In the genomic region with DNA sequence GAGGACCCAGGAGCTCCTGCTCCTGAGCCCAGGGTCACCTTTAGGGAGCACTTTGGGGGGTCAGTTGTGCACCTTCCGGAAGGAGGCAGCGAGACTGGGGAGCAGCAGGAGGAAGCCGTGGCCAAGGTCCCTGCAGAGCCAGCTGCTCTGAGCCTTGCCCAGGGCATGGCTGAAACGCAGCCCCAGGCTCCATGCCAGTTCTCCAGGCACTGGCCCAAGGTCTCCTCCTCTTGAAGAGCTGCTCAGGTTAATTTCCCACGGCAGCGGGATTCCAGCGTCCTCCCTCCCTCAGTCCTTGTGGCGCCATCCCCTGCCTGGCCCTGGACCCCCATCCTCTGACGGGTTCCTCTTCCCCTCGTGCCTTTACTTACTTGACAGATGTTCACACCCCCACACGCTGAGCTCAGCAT, we compare ENCODE assay signal across 39 cellular contexts. TPM values are rescaled to one million over a fixed set of nuclear protein-coding genes. Genes with fewer than 3 reads are reported as not detected.
DNase-seq lines count a peak whose midpoint lies in the region; ATAC-seq and TF ChIP-seq lines count a peak whose summit lies in the region.
"Had no signal": no experiment of that assay in that cellular context is flagged by ENCODE, and none has a peak within 500 bp of the region (broad histone marks: within the 10 kb centered on the region; RNA-seq: fewer than 3 reads in every experiment).

No MANE protein-coding gene starts in this region.

- H3K4me3 ChIP-seq in cardiac muscle cell = no peak overlapping the region
- no peak overlapping the region for H3K4me3 ChIP-seq in left ventricle myocardium inferior
- H3K4me3 ChIP-seq in thyroid gland (replicated peaks in 1 of 3) = no peak overlapping the region
- H3K4me3 ChIP-seq: ascending aorta, GM23338, K562, psoas muscle, suprapubic skin had no signal

- intact Hi-C loops in left ventricle myocardium inferior (cut with micrococcal nuclease) = no loop called here
- intact Hi-C loops in thyroid gland (cut with DNase I) = no loop called here
- intact Hi-C loops in sciatic nerve (cut with DNase I) = no loop called here

- peaks cover 36% of the 10 kb centered on the region for H3K27me3 Mint-ChIP-seq in stimulated activated naive CD8-positive, alpha-beta T cell treated with anti-CD3 and anti-CD28 coated beads, Interleukin-15, amount 100 ng/mL, for 72 hours
- H3K27me3 Mint-ChIP-seq: CD4-positive, CD25-positive, alpha-beta regulatory T cell had no signal

- H3K9me3 ChIP-seq in cardiac muscle cell (ENCODE audit: low read depth) (no peaks in the 10 kb centered on the region), left ventricle myocardium inferior (replicated peaks) (no peaks in the 10 kb centered on the region), thyroid gland (no peaks in the 10 kb centered on the region)
- H3K9me3 ChIP-seq: ascending aorta, neutrophil, psoas muscle, suprapubic skin had no signal

- H3K4me1 ChIP-seq in cardiac muscle cell (ENCODE audit: low read depth) (peaks cover 29% of the 10 kb centered on the region), left ventricle myocardium inferior (peaks cover 34% of the 10 kb centered on the region), thyroid gland (peaks cover 21 to 35% of the 10 kb centered on the region in 2 donors)
- H3K4me1 ChIP-seq: psoas muscle had no signal

- ATAC-seq in left lobe of liver (peak; percentile 54), sciatic nerve (no peak)
- ATAC-seq in stimulated activated naive CD8-positive, alpha-beta T cell treated with anti-CD3 and anti-CD28 coated beads, Interleukin-15, amount 100 ng/mL, for 72 hours = no peak
- ATAC-seq: GM23338; K562; PC-3; stimulated activated naive B cell treated with anti-CD40 and anti-IgM and Interleukin-4, amounts not matched to agents 10 μg/mL and 1 μg/mL and 100 μg/mL, for 72 hours had no signal

- H3K27me3 ChIP-seq in cardiac muscle cell (peaks cover 4% of the 10 kb centered on the region), left ventricle myocardium inferior (ENCODE audit: low read depth) (peaks cover 35% of the 10 kb centered on the region), thyroid gland (no peaks in the 10 kb centered on the region)
- H3K27me3 ChIP-seq: ascending aorta had no signal

- no peak overlapping the region for H3K4me3 Mint-ChIP-seq in stimulated activated naive CD8-positive, alpha-beta T cell treated with anti-CD3 and anti-CD28 coated beads, Interleukin-15, amount 100 ng/mL, for 72 hours
- H3K4me3 Mint-ChIP-seq: activated CD4-positive, alpha-beta memory T cell treated with anti-CD3 and anti-CD28 coated beads, Interleukin-2, amount 10 ng/mL, durations not matched to agents 7 days and 5 days; activated naive CD8-positive, alpha-beta T cell treated with anti-CD3 and anti-CD28 coated beads, Interleukin-2, amount 10 ng/mL, durations not matched to agents 7 days and 5 days; GM23338; immature natural killer cell; stimulated activated naive B cell treated with anti-CD40 and anti-IgM and Interleukin-4, amounts not matched to agents 10 μg/mL and 1 μg/mL and 100 μg/mL, for 72 hours had no signal

- no peaks in the 10 kb centered on the region for H3K9me3 Mint-ChIP-seq in stimulated activated naive CD8-positive, alpha-beta T cell treated with anti-CD3 and anti-CD28 coated beads, Interleukin-15, amount 100 ng/mL, for 72 hours
- H3K9me3 Mint-ChIP-seq: activated CD4-positive, alpha-beta memory T cell treated with anti-CD3 and anti-CD28 coated beads, Interleukin-2, amount 10 ng/mL, durations not matched to agents 7 days and 5 days; activated naive CD8-positive, alpha-beta T cell treated with anti-CD3 and anti-CD28 coated beads, Interleukin-2, amount 10 ng/mL, durations not matched to agents 7 days and 5 days; activated T-helper 2 cell treated with anti-CD3 and anti-CD28 coated beads, Interferon-gamma antibody, Interleukin-2, Interleukin-4, amounts not matched to agents 10 μg/mL and 5 μg/mL and 100 μg/mL, durations not matched to agents 14 hours and 24 hours and 36 hours; CD4-positive, CD25-positive, alpha-beta regulatory T cell; GM23338; immature natural killer cell; stimulated activated naive B cell treated with anti-CD40 and anti-IgM and Interleukin-4, amounts not matched to agents 10 μg/mL and 1 μg/mL and 100 μg/mL, for 72 hours had no signal

- H3K27ac ChIP-seq in cardiac muscle cell = peak overlapping the region; percentile 84
- no peak overlapping the region for H3K27ac ChIP-seq in left ventricle myocardium inferior (replicated peaks)
- peak overlapping the region; percentile 38 to 80 (median 59) for H3K27ac ChIP-seq in thyroid gland
- H3K27ac ChIP-seq: ascending aorta, epithelial cell of prostate, neutrophil, psoas muscle, suprapubic skin had no signal

- no peak overlapping the region for H3K27ac Mint-ChIP-seq in stimulated activated naive CD8-positive, alpha-beta T cell treated with anti-CD3 and anti-CD28 coated beads, Interleukin-15, amount 100 ng/mL, for 72 hours
- H3K27ac Mint-ChIP-seq: activated CD4-positive, alpha-beta memory T cell treated with anti-CD3 and anti-CD28 coated beads, Interleukin-2, amount 10 ng/mL, durations not matched to agents 7 days and 5 days; activated naive CD8-positive, alpha-beta T cell treated with anti-CD3 and anti-CD28 coated beads, Interleukin-2, amount 10 ng/mL, durations not matched to agents 7 days and 5 days; activated T-helper 2 cell treated with anti-CD3 and anti-CD28 coated beads, Interferon-gamma antibody, Interleukin-2, Interleukin-4, amounts not matched to agents 10 μg/mL and 5 μg/mL and 100 μg/mL, durations not matched to agents 14 hours and 24 hours and 36 hours; CD4-positive, CD25-positive, alpha-beta regulatory T cell; GM23338; immature natural killer cell; stimulated activated naive B cell treated with anti-CD40 and anti-IgM and Interleukin-4, amounts not matched to agents 10 μg/mL and 1 μg/mL and 100 μg/mL, for 72 hours had no signal

- TF ChIP-seq POLR2A in thyroid gland (IDR thresholded peaks at IDR 0.05) = no peak

- TF ChIP-seq CTCF in cardiac muscle cell (IDR thresholded peaks at IDR 0.05; ENCODE audit: low read depth, low read length) (no peak), left ventricle myocardium inferior (IDR thresholded peaks at IDR 0.05; ENCODE audit: borderline replicate concordance) (no peak), thyroid gland (IDR thresholded peaks at IDR 0.05) (no peak)

- H3K36me3 ChIP-seq in cardiac muscle cell = no peaks in the 10 kb centered on the region
- no peaks in the 10 kb centered on the region for H3K36me3 ChIP-seq in left ventricle myocardium inferior
- H3K36me3 ChIP-seq in thyroid gland = no peaks in the 10 kb centered on the region
- H3K36me3 ChIP-seq: ascending aorta, neutrophil, suprapubic skin had no signal

- H3K4me1 Mint-ChIP-seq in stimulated activated naive CD8-positive, alpha-beta T cell treated with anti-CD3 and anti-CD28 coated beads, Interleukin-15, amount 100 ng/mL, for 72 hours = peaks cover 29% of the 10 kb centered on the region

- peak; percentile 2 for DNase-seq in NCI-H1092 treated with DMSO at 0.1 percent for 48 hours (lab: John Stamatoyannopoulos, UW)
- no peak for DNase-seq in NCI-H1092 (lab: John Stamatoyannopoulos, UW)
- no peak for DNase-seq in cardiac muscle cell (ENCODE audit: low read depth in 1 of 2, low spot score in 1 of 2)
- no peak for DNase-seq in left ventricle myocardium inferior
- DNase-seq in left lobe of liver (ENCODE audit: low spot score) = peak; percentile 51
- peak; percentile 72 to 77 for DNase-seq in thyroid gland
- no peak for DNase-seq in sciatic nerve (ENCODE audit: low spot score)
- no peak for DNase-seq in stimulated activated naive CD8-positive, alpha-beta T cell treated with anti-CD3 and anti-CD28 coated beads, Interleukin-15, amount 100 ng/mL, for 72 hours
- DNase-seq: 8988T; activated CD4-positive, alpha-beta memory T cell treated with anti-CD3 and anti-CD28 coated beads, Interleukin-2, amount 10 ng/mL, durations not matched to agents 7 days and 5 days; activated CD4-positive, alpha-beta T cell treated with anti-CD3 and anti-CD28 coated beads for 1 hour; activated naive CD8-positive, alpha-beta T cell treated with anti-CD3 and anti-CD28 coated beads, Interleukin-2, amount 10 ng/mL, durations not matched to agents 7 days and 5 days; Calu3; caudate nucleus; CD4-positive, CD25-positive, alpha-beta regulatory T cell; cortex of kidney; DND-41; effector memory CD4-positive, alpha-beta T cell; immature natural killer cell; midbrain; naive B cell; NCI-H1105 treated with DMSO at 0.1 percent for 48 hours; NCI-H187 treated with DMSO at 0.1 percent for 48 hours; NCI-H2171 treated with DMSO at 0.1 percent for 48 hours; NCI-H524; NK-92 treated with Interleukin-12 subunit alpha and Interleukin-12 subunit beta, amount 100 ng/mL, for 24 hours; PC-3; psoas muscle; stimulated activated naive B cell treated with anti-CD40 and anti-IgM and Interleukin-4, amounts not matched to agents 10 μg/mL and 1 μg/mL and 100 μg/mL, for 72 hours had no signal

- 29 to 37% methylated on average over 5 to 11 of the region's 11 CpGs for WGBS in thyroid gland, 2 donors

RNA-seq across cellular contexts. Expression of gene CFAP46, which starts 16.5 kb away (rescaled TPM):
- total RNA-seq in cardiac muscle cell (2.8 and 3.0 TPM in 2 replicates), left ventricle myocardium inferior (0.99 TPM), left lobe of liver (0.08 TPM), thyroid gland (10 to 100 TPM in 1 of 4 donors, 1 to 10 TPM in 3; 3.6 to 12.7 (median 9.1) TPM), sciatic nerve (1.1 TPM)
- 4.5 and 5.5 TPM in 2 replicates for polyA plus RNA-seq in cardiac muscle cell
- total RNA-seq: activated CD4-positive, alpha-beta memory T cell treated with anti-CD3 and anti-CD28 coated beads, Interleukin-2, amount 10 ng/mL, durations not matched to agents 7 days and 5 days; activated naive CD8-positive, alpha-beta T cell treated with anti-CD3 and anti-CD28 coated beads, Interleukin-2, amount 10 ng/mL, durations not matched to agents 7 days and 5 days; activated T-helper 2 cell treated with anti-CD3 and anti-CD28 coated beads, Interferon-gamma antibody, Interleukin-2, Interleukin-4, amounts not matched to agents 10 μg/mL and 5 μg/mL and 100 μg/mL, durations not matched to agents 14 hours and 24 hours and 36 hours; ascending aorta; Calu3; CD4-positive, CD25-positive, alpha-beta regulatory T cell; K562; M059J; skeletal muscle tissue had no signal
- polyA plus RNA-seq: CD4-positive, CD25-positive, alpha-beta regulatory T cell; immature natural killer cell; K562; urinary bladder had no signal

Comparison
In these comparisons a context has a peak if more than half of its experiments do, and no peak if none do; other contexts are left out.
1. DNase-seq: peak in NCI-H1092 treated with DMSO at 0.1 percent for 48 hours (single experiment), left lobe of liver (single experiment) and thyroid gland (2 of 2); none in NCI-H1092 (single experiment), cardiac muscle cell (0 of 2), left ventricle myocardium inferior (single experiment), sciatic nerve (single experiment) and stimulated activated naive CD8-positive, alpha-beta T cell treated with anti-CD3 and anti-CD28 coated beads, Interleukin-15, amount 100 ng/mL, for 72 hours (0 of 2).